19 cellular contexts compared by ENCODE assay signal in the genomic region with DNA sequence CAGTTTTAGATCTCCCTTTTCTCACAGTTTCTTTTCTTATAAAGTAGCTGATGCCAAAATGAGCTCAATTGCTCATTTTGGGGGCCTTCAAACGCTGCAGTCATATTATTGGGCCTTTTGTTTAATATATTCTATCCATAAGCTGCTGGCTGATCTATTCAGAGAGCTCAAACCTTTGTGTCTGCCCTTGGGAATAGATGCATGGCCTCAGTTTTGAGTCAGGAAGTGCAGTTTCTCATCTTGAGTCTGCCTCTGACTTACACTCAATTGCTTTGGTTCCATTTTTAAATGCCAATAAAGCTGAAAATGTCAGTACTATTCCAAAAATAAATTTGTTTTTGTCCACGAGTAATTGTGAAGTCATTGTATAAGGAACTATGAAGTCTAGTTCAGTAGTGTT.
"Had no signal": no experiment of that assay in that cellular context is flagged by ENCODE, and none has a peak within 500 bp of the region (broad histone marks: within the 10 kb centered on the region; RNA-seq: fewer than 3 reads in every experiment).

No MANE protein-coding gene starts in this region.

- H3K27me3 ChIP-seq: neural progenitor cell, ovary, right atrium auricular region, right lobe of liver, tibial nerve, uterus had no signal

- H3K36me3 ChIP-seq: left ventricle myocardium inferior, neural progenitor cell, ovary, right atrium auricular region, right lobe of liver, tibial nerve, uterus had no signal

- DNase-seq: islet precursor cell; left ventricle myocardium inferior; mesendoderm; naive B cell; natural killer cell; nephron progenitor cell; ovary; right lobe of liver; stimulated activated CD4-positive, alpha-beta T cell treated with anti-CD3 and anti-CD28 coated beads, Interleukin-1b, Interleukin-23, amount 100 ng/mL, for 48 hours; stimulated activated CD4-positive, alpha-beta T cell treated with anti-CD3 and anti-CD28 coated beads, Interleukin-2, amount 100 ng/mL, for 48 hours; stimulated activated CD4-positive, alpha-beta T cell treated with anti-CD3 and anti-CD28 coated beads, Interleukin-4, amount 100 ng/mL, for 4 hours; stimulated activated CD8-positive, alpha-beta memory T cell treated with anti-CD3 and anti-CD28 coated beads, Interleukin-4, amount 100 ng/mL, for 48 hours; stimulated activated naive CD4-positive, alpha-beta T cell; uterus had no signal

- H3K4me1 ChIP-seq: neural progenitor cell, right atrium auricular region, right lobe of liver, uterus had no signal

- H3K9me3 ChIP-seq: left ventricle myocardium inferior, ovary, right atrium auricular region, right lobe of liver, tibial nerve, uterus had no signal

- H3K27ac ChIP-seq: left ventricle myocardium inferior, neural progenitor cell, ovary, right atrium auricular region, right lobe of liver, tibial nerve, uterus had no signal

- H3K4me3 ChIP-seq: left ventricle myocardium inferior, lung, neural progenitor cell, ovary, right atrium auricular region, right lobe of liver, smooth muscle cell, tibial nerve, uterus had no signal

- H3K4me2 ChIP-seq: neural progenitor cell, smooth muscle cell had no signal

- H3K9ac ChIP-seq: neural progenitor cell had no signal

- H2AFZ ChIP-seq: neural progenitor cell had no signal
